Comparison of ENCODE assay signal across 25 cellular contexts in the genomic region with DNA sequence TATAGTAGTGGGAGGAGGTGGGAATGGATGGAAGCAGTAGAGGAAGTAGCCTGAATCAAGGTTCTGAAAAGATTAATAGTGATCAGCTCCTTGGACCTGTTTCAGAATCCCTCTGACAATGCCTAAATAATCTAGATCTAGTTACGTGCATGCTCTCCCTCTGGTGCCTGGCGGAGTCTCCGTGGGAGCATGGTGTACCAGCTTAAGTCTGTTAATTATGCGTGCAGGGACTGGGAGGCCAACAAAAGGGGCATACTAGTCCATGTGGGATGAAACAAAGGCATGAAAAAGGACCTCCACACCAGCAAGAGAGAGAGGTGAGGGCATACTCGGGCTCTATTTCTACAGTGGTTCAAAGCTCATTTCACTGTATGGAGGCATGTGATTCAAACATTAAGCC.
"Had no signal": no experiment of that assay in that cellular context is flagged by ENCODE, and none has a peak within 500 bp of the region (broad histone marks: within the 10 kb centered on the region; RNA-seq: fewer than 3 reads in every experiment).

No MANE protein-coding gene starts in this region.

- H3K79me2 ChIP-seq: parathyroid adenoma had no signal

- H3K27ac Mint-ChIP-seq: activated naive CD8-positive, alpha-beta T cell; activated T-cell treated with anti-CD3 and anti-CD28 coated beads, Interleukin-2, amount 50 U/mL, for 24 hours; activated T-helper 17 cell treated with anti-CD3 and anti-CD28 coated beads, Interleukin-2, amount 50 U/mL, for 72 hours; immature natural killer cell; mesothelial cell of epicardium; natural killer cell; stimulated activated naive B cell treated with anti-CD40 and anti-IgM and Interleukin-4, amounts not matched to agents 10 μg/mL and 1 μg/mL and 100 μg/mL, for 72 hours had no signal

- H3K4me3 Mint-ChIP-seq: activated naive CD8-positive, alpha-beta T cell; activated T-cell treated with anti-CD3 and anti-CD28 coated beads, Interleukin-2, amount 50 U/mL, for 24 hours; activated T-helper 17 cell treated with anti-CD3 and anti-CD28 coated beads, Interleukin-2, amount 50 U/mL, for 72 hours; central memory CD8-positive, alpha-beta T cell; effector memory CD8-positive, alpha-beta T cell; immature natural killer cell; mesothelial cell of epicardium; natural killer cell; stimulated activated naive B cell treated with anti-CD40 and anti-IgM and Interleukin-4, amounts not matched to agents 10 μg/mL and 1 μg/mL and 100 μg/mL, for 72 hours had no signal

- H3K4me1 ChIP-seq: adrenal gland, ascending aorta, breast epithelium, esophagus muscularis mucosa, heart left ventricle, left lung, parathyroid adenoma, transverse colon, vagina had no signal

- ATAC-seq: activated T-helper 17 cell treated with anti-CD3 and anti-CD28 coated beads, Interleukin-2, amount 50 U/mL, for 72 hours; effector memory CD8-positive, alpha-beta T cell; heart left ventricle; left lung; natural killer cell; sciatic nerve; stimulated activated naive B cell treated with anti-CD40 and anti-IgM and Interleukin-4, amounts not matched to agents 10 μg/mL and 1 μg/mL and 100 μg/mL, for 72 hours had no signal

- H3K9me3 ChIP-seq: adrenal gland, ascending aorta, breast epithelium, esophagus muscularis mucosa, heart left ventricle, left lung, transverse colon, vagina had no signal

- H3K27me3 ChIP-seq: adrenal gland, ascending aorta, breast epithelium, esophagus muscularis mucosa, left lung, transverse colon, vagina had no signal

- H3K4me1 Mint-ChIP-seq: activated T-helper 17 cell treated with anti-CD3 and anti-CD28 coated beads, Interleukin-2, amount 50 U/mL, for 72 hours; central memory CD8-positive, alpha-beta T cell; immature natural killer cell; mesothelial cell of epicardium; natural killer cell; stimulated activated naive B cell treated with anti-CD40 and anti-IgM and Interleukin-4, amounts not matched to agents 10 μg/mL and 1 μg/mL and 100 μg/mL, for 72 hours had no signal

- H2AFZ ChIP-seq: parathyroid adenoma had no signal

- H3K4me3 ChIP-seq: adrenal gland, ascending aorta, breast epithelium, esophagus muscularis mucosa, heart left ventricle, left lung, transverse colon, vagina had no signal

- H3K9me3 Mint-ChIP-seq: activated T-cell treated with anti-CD3 and anti-CD28 coated beads, Interleukin-2, amount 50 U/mL, for 24 hours; activated T-helper 17 cell treated with anti-CD3 and anti-CD28 coated beads, Interleukin-2, amount 50 U/mL, for 72 hours; central memory CD8-positive, alpha-beta T cell; effector memory CD8-positive, alpha-beta T cell; mesothelial cell of epicardium; natural killer cell; stimulated activated naive B cell treated with anti-CD40 and anti-IgM and Interleukin-4, amounts not matched to agents 10 μg/mL and 1 μg/mL and 100 μg/mL, for 72 hours had no signal

- FAIRE-seq: colon, small intestine had no signal

- H3K27ac ChIP-seq: adrenal gland, ascending aorta, breast epithelium, esophagus muscularis mucosa, heart left ventricle, left lung, parathyroid adenoma, transverse colon, vagina had no signal

- H3K27me3 Mint-ChIP-seq: activated T-cell treated with anti-CD3 and anti-CD28 coated beads, Interleukin-2, amount 50 U/mL, for 24 hours; activated T-helper 17 cell treated with anti-CD3 and anti-CD28 coated beads, Interleukin-2, amount 50 U/mL, for 72 hours; central memory CD8-positive, alpha-beta T cell; effector memory CD8-positive, alpha-beta T cell; stimulated activated naive B cell treated with anti-CD40 and anti-IgM and Interleukin-4, amounts not matched to agents 10 μg/mL and 1 μg/mL and 100 μg/mL, for 72 hours had no signal

- H3K36me3 Mint-ChIP-seq: activated naive CD8-positive, alpha-beta T cell; immature natural killer cell; mesothelial cell of epicardium; natural killer cell; stimulated activated naive B cell treated with anti-CD40 and anti-IgM and Interleukin-4, amounts not matched to agents 10 μg/mL and 1 μg/mL and 100 μg/mL, for 72 hours had no signal

- DNase-seq: activated naive CD4-positive, alpha-beta T cell; activated T-cell treated with anti-CD3 and anti-CD28 coated beads, Interleukin-2, amount 50 U/mL, for 24 hours; adrenal gland; effector memory CD8-positive, alpha-beta T cell; heart left ventricle; immature natural killer cell; natural killer cell; nucleus accumbens; small intestine; stimulated activated CD4-positive, alpha-beta T cell treated with anti-CD3 and anti-CD28 coated beads, Interleukin-15, amount 100 ng/mL, for 24 hours; stimulated activated naive B cell treated with anti-CD40 and anti-IgM and Interleukin-4, amounts not matched to agents 10 μg/mL and 1 μg/mL and 100 μg/mL, for 72 hours; T-helper 9 cell; transverse colon had no signal

- H3K9ac ChIP-seq: parathyroid adenoma had no signal

- H3K36me3 ChIP-seq: adrenal gland, ascending aorta, breast epithelium, esophagus muscularis mucosa, heart left ventricle, left lung, transverse colon, vagina had no signal
